22 cellular contexts compared by ENCODE assay signal in the genomic region with DNA sequence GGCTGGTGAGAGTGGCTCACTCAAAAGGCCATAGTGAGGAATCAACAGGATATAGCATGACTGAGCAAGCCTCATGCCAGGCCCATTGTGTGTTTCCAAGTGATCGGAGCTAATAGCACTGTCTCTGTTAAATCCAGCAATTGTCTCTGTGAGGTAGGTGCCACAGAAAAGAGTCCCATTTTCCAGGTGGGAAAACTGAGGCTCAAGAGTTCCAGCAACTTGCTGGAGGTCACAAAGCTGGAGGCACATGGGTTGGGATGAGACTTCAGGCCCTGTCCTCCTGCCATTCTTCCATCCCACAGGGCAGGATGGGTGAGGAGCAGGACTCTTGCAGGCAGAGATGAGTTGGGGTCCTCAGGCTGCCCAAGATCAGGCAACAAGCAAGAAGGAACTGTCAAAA. TPM values are rescaled to one million over a fixed set of nuclear protein-coding genes. Genes with fewer than 3 reads are reported as not detected.
"Had no signal": no experiment of that assay in that cellular context is flagged by ENCODE, and none has a peak within 500 bp of the region (broad histone marks: within the 10 kb centered on the region; RNA-seq: fewer than 3 reads in every experiment).

No MANE protein-coding gene starts in this region.

- H3K27me3 ChIP-seq: SJSA1 had no signal

- DNase-seq: KBM-7, MM.1S, NCI-H1048, NCI-H1105, NCI-H1417, NCI-H1436 treated with DMSO at 0.1 percent for 48 hours, NCI-H1694, NCI-H187 treated with DMSO at 0.1 percent for 48 hours, NCI-H2029 treated with DMSO at 0.1 percent for 48 hours, NCI-H2107, NCI-H2227 treated with DMSO at 0.1 percent for 48 hours, NCI-H524, NCI-H526 treated with DMSO at 0.1 percent for 48 hours, NCI-H774, Right ventricle myocardium superior, RPMI8226, SIG-M5 had no signal

- FAIRE-seq: RCC 7860 had no signal

- H3K27ac ChIP-seq: SJSA1, SK-N-MC had no signal

- H3K4me3 ChIP-seq: SJSA1, SK-N-MC had no signal

- H3K27ac Mint-ChIP-seq: IgD-negative memory B cell had no signal

- H3K36me3 ChIP-seq: SJSA1 had no signal

- H3K4me1 Mint-ChIP-seq: IgD-negative memory B cell had no signal

- H3K4me1 ChIP-seq: SJSA1 had no signal

- H3K36me3 Mint-ChIP-seq: IgD-negative memory B cell had no signal

- H3K4me3 Mint-ChIP-seq: IgD-negative memory B cell had no signal

- H3K9me3 ChIP-seq: SJSA1 had no signal

RNA-seq across cellular contexts. Expression of a gene that starts 1.1 kb away (rescaled TPM):
- total RNA-seq: NCI-H460, Right ventricle myocardium superior had no signal
- polyA plus RNA-seq: IgD-negative memory B cell had no signal

RNA-seq across cellular contexts. Expression of a gene that starts 30.9 kb away (rescaled TPM):
- polyA plus RNA-seq: IgD-negative memory B cell had no signal
